In genomic region chr5:6216516-6217075, GRCh38 we compare ENCODE assay signal across 27 cellular contexts.
"Had no signal": no experiment of that assay in that cellular context is flagged by ENCODE, and none has a peak within 500 bp of the region (broad histone marks: within the 10 kb centered on the region; RNA-seq: fewer than 3 reads in every experiment).

No MANE protein-coding gene starts in this region.

- H3K27me3 ChIP-seq: brain microvascular endothelial cell, dorsolateral prefrontal cortex had no signal

- H3K36me3 ChIP-seq: brain microvascular endothelial cell had no signal

- H3K4me1 Mint-ChIP-seq: activated CD4-positive, alpha-beta memory T cell treated with anti-CD3 and anti-CD28 coated beads, Interleukin-2, amount 10 ng/mL, durations not matched to agents 7 days and 5 days; activated CD4-positive, alpha-beta T cell treated with anti-CD3 and anti-CD28 coated beads, Interleukin-2, amount 10 ng/mL, durations not matched to agents 7 days and 5 days; central memory CD8-positive, alpha-beta T cell had no signal

- DNase-seq: activated CD4-positive, alpha-beta memory T cell treated with anti-CD3 and anti-CD28 coated beads, Interleukin-2, amount 10 ng/mL, durations not matched to agents 7 days and 5 days; activated CD4-positive, alpha-beta T cell treated with anti-CD3 and anti-CD28 coated beads for 1 hour; activated CD4-positive, alpha-beta T cell treated with anti-CD3 and anti-CD28 coated beads for 4 hours; activated CD4-positive, alpha-beta T cell treated with anti-CD3 and anti-CD28 coated beads, Interleukin-2, amount 10 ng/mL, durations not matched to agents 7 days and 5 days; activated CD4-positive, alpha-beta T cell treated with anti-CD3 and anti-CD28 coated beads, Interleukin-2, amount 50 U/mL, for 4 hours; activated CD8-positive, alpha-beta memory T cell treated with anti-CD3 and anti-CD28 coated beads, Interleukin-2, amount 50 U/mL, for 48 hours; activated gamma-delta T cell; activated naive CD4-positive, alpha-beta T cell treated with anti-CD3 and anti-CD28 coated beads, Interleukin-2, amount 50 U/mL, for 16 hours; activated naive CD4-positive, alpha-beta T cell treated with Interleukin-2 at 50 U/mL for 16 hours; activated T-cell treated with anti-CD3 and anti-CD28 coated beads for 4 hours; activated T-cell treated with anti-CD3 and anti-CD28 coated beads, Interleukin-2, amount 50 U/mL, for 24 hours; activated T-cell treated with anti-CD3 and anti-CD28 coated beads, Interleukin-2, amount 50 U/mL, for 72 hours; amniotic stem cell; brain microvascular endothelial cell; dorsolateral prefrontal cortex; effector memory CD4-positive, alpha-beta T cell; endodermal cell; foreskin fibroblast; T-helper 2 cell had no signal

- H3K27ac ChIP-seq: brain microvascular endothelial cell, coronary artery, dorsolateral prefrontal cortex had no signal

- H3K4me3 Mint-ChIP-seq: activated CD4-positive, alpha-beta memory T cell treated with anti-CD3 and anti-CD28 coated beads, Interleukin-2, amount 10 ng/mL, durations not matched to agents 7 days and 5 days; activated CD4-positive, alpha-beta T cell treated with anti-CD3 and anti-CD28 coated beads, Interleukin-2, amount 10 ng/mL, durations not matched to agents 7 days and 5 days; activated naive CD8-positive, alpha-beta T cell; activated T-cell treated with anti-CD3 and anti-CD28 coated beads, Interleukin-2, amount 50 U/mL, for 24 hours; activated T-cell treated with anti-CD3 and anti-CD28 coated beads, Interleukin-2, amount 50 U/mL, for 72 hours; central memory CD8-positive, alpha-beta T cell; dendritic cell treated with granulocyte-macrophage colony-stimulating factor and Interleukin-4, amounts not matched to agents 40 ng/mL and 50 ng/mL, for 4 days; endodermal cell had no signal

- ATAC-seq: activated T-cell treated with anti-CD3 and anti-CD28 coated beads, Interleukin-2, amount 50 U/mL, for 72 hours; esophagus mucosa had no signal

- H3K27me3 Mint-ChIP-seq: activated CD4-positive, alpha-beta memory T cell treated with anti-CD3 and anti-CD28 coated beads, Interleukin-2, amount 10 ng/mL, durations not matched to agents 7 days and 5 days; activated CD4-positive, alpha-beta T cell treated with anti-CD3 and anti-CD28 coated beads, Interleukin-2, amount 10 ng/mL, durations not matched to agents 7 days and 5 days; dendritic cell treated with granulocyte-macrophage colony-stimulating factor and Interleukin-4, amounts not matched to agents 40 ng/mL and 50 ng/mL, for 4 days had no signal

- H3K9me3 Mint-ChIP-seq: activated CD4-positive, alpha-beta T cell treated with anti-CD3 and anti-CD28 coated beads, Interleukin-2, amount 10 ng/mL, durations not matched to agents 7 days and 5 days; central memory CD8-positive, alpha-beta T cell had no signal

- FAIRE-seq: astrocyte, bronchial epithelial cell, frontal cortex had no signal

- H3K36me3 Mint-ChIP-seq: activated naive CD8-positive, alpha-beta T cell had no signal

- H3K27ac Mint-ChIP-seq: activated CD4-positive, alpha-beta memory T cell treated with anti-CD3 and anti-CD28 coated beads, Interleukin-2, amount 10 ng/mL, durations not matched to agents 7 days and 5 days; activated CD4-positive, alpha-beta T cell treated with anti-CD3 and anti-CD28 coated beads, Interleukin-2, amount 10 ng/mL, durations not matched to agents 7 days and 5 days; activated naive CD8-positive, alpha-beta T cell; activated T-cell treated with anti-CD3 and anti-CD28 coated beads, Interleukin-2, amount 50 U/mL, for 24 hours; activated T-cell treated with anti-CD3 and anti-CD28 coated beads, Interleukin-2, amount 50 U/mL, for 72 hours; dendritic cell treated with granulocyte-macrophage colony-stimulating factor and Interleukin-4, amounts not matched to agents 40 ng/mL and 50 ng/mL, for 4 days; endodermal cell had no signal

- H3K4me3 ChIP-seq: coronary artery had no signal
